16 cellular contexts compared by ENCODE assay signal in genomic region chr6:112640895-112641294, GRCh38.
DNase-seq lines count a peak whose midpoint lies in the region; ATAC-seq and TF ChIP-seq lines count a peak whose summit lies in the region.
"Had no signal": no experiment of that assay in that cellular context is flagged by ENCODE, and none has a peak within 500 bp of the region (broad histone marks: within the 10 kb centered on the region; RNA-seq: fewer than 3 reads in every experiment).

No MANE protein-coding gene starts in this region.

- no peak overlapping the region for H3K4me3 ChIP-seq in HCT116 (replicated peaks in 1 of 2; ENCODE audit: low read depth in 1 of 2, low read length in 2 of 2)
- peak overlapping the region; percentile 6 to 27; a peak in 2 of 4 replicates for H3K4me3 ChIP-seq in SK-N-SH (ENCODE audit: low read depth in 2 of 2, low read length in 1 of 2)
- H3K4me3 ChIP-seq: skin epidermis, testis had no signal

- H3K4me1 ChIP-seq in HCT116 (ENCODE audit: control insufficient read depth in 1 of 2, insufficient read depth in 2 of 2, low read length in 2 of 2) (no peaks in the 10 kb centered on the region), SK-N-SH (ENCODE audit: control insufficient read depth in 1 of 2, insufficient read depth in 2 of 2, low read depth in 1 of 2, low read length in 1 of 2) (peaks cover 0 to 3% of the 10 kb centered on the region in 2 experiments; a peak in 3 of 4 replicates), foreskin keratinocyte (no peaks in the 10 kb centered on the region)
- H3K4me1 ChIP-seq: testis had no signal

- POLR2A ChIA-PET in HCT116 (lab: Charles Lee) (no interaction called here), SK-N-SH (lab: Yijun Ruan, JAX) (no interaction called here)

- RAD21 ChIA-PET in HCT116 (lab: Charles Lee; ENCODE audit: low non-redundant PET in 1 of 2, low total read pairs in 2 of 2, uncharacterized antibody in 2 of 2, unreplicated experiment in 2 of 2), result no interaction called here

- TF ChIP-seq RAD21 in HCT116 (IDR thresholded peaks at IDR 0.05; ENCODE audit: low read depth) (no peak), SK-N-SH (IDR thresholded peaks at IDR 0.05; ENCODE audit: low read length) (peak; percentile 27; the same call in 1 of the 2 replicates)

- H3K9me2 ChIP-seq in HCT116 (ENCODE audit: insufficient read depth) (no peaks in the 10 kb centered on the region), SK-N-SH (no peaks in the 10 kb centered on the region)

- H4K20me1 ChIP-seq in HCT116 (ENCODE audit: insufficient read depth) (no peaks in the 10 kb centered on the region), SK-N-SH (ENCODE audit: insufficient read depth) (no peaks in the 10 kb centered on the region)

- TF ChIP-seq EP300 in SK-N-SH (IDR thresholded peaks at IDR 0.05; ENCODE audit: borderline replicate concordance in 1 of 2, low read depth in 1 of 2, low read length in 1 of 2), result peak; percentile 53 to 56; a peak in 2 of 4 replicates

- no TSS peak for BruUV-seq in HCT116 (replicated peaks; lab: Mats Ljungman, UMichigan)

- H3K4me2 ChIP-seq in HCT116 (ENCODE audit: low read length) (no peak overlapping the region), SK-N-SH (peak overlapping the region; percentile 58)

- TF ChIP-seq POLR2A in HCT116 (IDR thresholded peaks at IDR 0.05; ENCODE audit: borderline replicate concordance, extremely low read depth, insufficient read depth, insufficient read length), result no peak

- H3K36me3 ChIP-seq in HCT116 (ENCODE audit: control insufficient read depth in 1 of 2, insufficient read depth in 2 of 2, low read length in 2 of 2) (no peaks in the 10 kb centered on the region), SK-N-SH (replicated peaks in 1 of 2; ENCODE audit: control insufficient read depth in 1 of 2, insufficient read depth in 2 of 2, low read length in 1 of 2) (no peaks in the 10 kb centered on the region)

- no peaks in the 10 kb centered on the region for H3K9me3 ChIP-seq in HCT116 (ENCODE audit: control insufficient read depth in 1 of 2, insufficient read depth in 1 of 2, low read depth in 1 of 2, low read length in 2 of 2)
- no peaks in the 10 kb centered on the region for H3K9me3 ChIP-seq in SK-N-SH
- H3K9me3 ChIP-seq: testis had no signal

- intact Hi-C loops in HCT116 (cut with micrococcal nuclease), result no loop called here

- H3K79me2 ChIP-seq in HCT116 (ENCODE audit: insufficient read depth, low read length) (no peaks in the 10 kb centered on the region), SK-N-SH (ENCODE audit: insufficient read depth) (no peaks in the 10 kb centered on the region)

- peak overlapping the region; percentile 70 for H2AFZ ChIP-seq in HCT116 (ENCODE audit: low read depth, low read length, poor library complexity, severe bottlenecking)
- peak overlapping the region; percentile 40; the same call in 1 of the 2 replicates for H2AFZ ChIP-seq in SK-N-SH (ENCODE audit: low read depth)

- CTCF ChIA-PET in HCT116 (lab: Charles Lee) (no interaction called here), SK-N-SH (lab: Yijun Ruan, JAX) (no interaction called here)

- TF ChIP-seq CTCF in HCT116 (IDR thresholded peaks at IDR 0.05 in 2 of 3, conservative IDR thresholded peaks at IDR 0.05 in 1 of 3; ENCODE audit: borderline replicate concordance in 1 of 3, insufficient read depth in 1 of 3, low read depth in 2 of 3, low read length in 2 of 3) (no peak), SK-N-SH (IDR thresholded peaks at IDR 0.05) (no peak), foreskin keratinocyte (conservative IDR thresholded peaks at IDR 0.05) (no peak)

- DNase-seq in HCT116 (ENCODE audit: low read depth, low spot score), result no peak
- DNase-seq in SK-N-SH, result peak; percentile 36
- peak in 1 of 2 donors; percentile 52 for DNase-seq in foreskin keratinocyte
- DNase-seq in Kasumi-1 (lab: John Stamatoyannopoulos, UW), result no peak
- no peak for DNase-seq in caudate nucleus (lab: John Stamatoyannopoulos, UW)
- DNase-seq: activated CD8-positive, alpha-beta T cell treated with anti-CD3 and anti-CD28 coated beads for 36 hours; activated effector memory CD4-positive, alpha-beta T cell treated with Interleukin-2 at 50 U/mL for 16 hours; Calu3; erythroblast; natural killer cell; NCI-H1048; NCI-H345; testis had no signal

- WGBS in SK-N-SH (ENCODE audit: low lambda C conversion rate), result 17% methylated on average over 2 of the region's 2 CpGs

- H3K27ac ChIP-seq in HCT116 (ENCODE audit: low read depth, low read length) (no peak overlapping the region), SK-N-SH (ENCODE audit: low read depth in 2 of 2, low read length in 1 of 2) (peak overlapping the region; percentile 67 to 76), foreskin keratinocyte (no peak overlapping the region), caudate nucleus (ENCODE audit: low read depth, low read length) (no peak overlapping the region)
- H3K27ac ChIP-seq: skin epidermis, testis had no signal

- H3K9ac ChIP-seq in HCT116 (ENCODE audit: low read length), result no peak overlapping the region
- peak overlapping the region; percentile 30; the same call in 1 of the 2 replicates for H3K9ac ChIP-seq in SK-N-SH

- peaks cover 19% of the 10 kb centered on the region for H3F3A ChIP-seq in SK-N-SH (replicated peaks; ENCODE audit: insufficient read depth)

- no peaks in the 10 kb centered on the region for H3K27me3 ChIP-seq in HCT116 (ENCODE audit: insufficient read depth, low read length)
- H3K27me3 ChIP-seq in SK-N-SH (ENCODE audit: insufficient read depth), result no peaks in the 10 kb centered on the region
- H3K27me3 ChIP-seq in foreskin keratinocyte, result peaks cover 3% of the 10 kb centered on the region
- H3K27me3 ChIP-seq: testis had no signal

- ATAC-seq in HCT116 (no peak), foreskin keratinocyte (peak; percentile 62), HG02973 (IDR thresholded peaks at IDR 0.05; ENCODE audit: unreplicated experiment) (no peak), GM18870 (IDR thresholded peaks at IDR 0.05; ENCODE audit: unreplicated experiment) (no peak)
- ATAC-seq: activated CD8-positive, alpha-beta T cell treated with anti-CD3 and anti-CD28 coated beads for 36 hours; natural killer cell had no signal

TF ChIP-seq in HCT116, 20 proteins besides CTCF, POLR2A, EP300 and RAD21 (continues in another document):
- TF ChIP-seq SRF (IDR thresholded peaks at IDR 0.05; ENCODE audit: low read depth) (no peak), SP1 (IDR thresholded peaks at IDR 0.05; ENCODE audit: low read depth) (no peak), ZBTB33 (IDR thresholded peaks at IDR 0.05; ENCODE audit: extremely low read depth, insufficient replicate concordance, low read length) (no peak), MAX (IDR thresholded peaks at IDR 0.05) (no peak), ATF3 (IDR thresholded peaks at IDR 0.05) (no peak), ZFX (IDR thresholded peaks at IDR 0.05) (no peak), EZH2phosphoT487 (IDR thresholded peaks at IDR 0.05; ENCODE audit: borderline replicate concordance) (no peak)

TF ChIP-seq in SK-N-SH, 30 proteins besides CTCF, POLR2A, EP300 and RAD21 (continues in another document):
- TF ChIP-seq FOXJ3 (CRISPR knock-in tag; IDR thresholded peaks at IDR 0.05) (no peak), NFIC (IDR thresholded peaks at IDR 0.05; ENCODE audit: borderline replicate concordance) (peak; percentile 37; the same call in 1 of the 2 replicates), POLR2AphosphoS5 (IDR thresholded peaks at IDR 0.05; ENCODE audit: low read depth, low read length) (no peak; the same call in 1 of the 2 replicates), USF2 (IDR thresholded peaks at IDR 0.05; ENCODE audit: borderline replicate concordance, low read depth, low read length) (no peak), MAX (IDR thresholded peaks at IDR 0.05; ENCODE audit: low read depth) (no peak), PBX3 (IDR thresholded peaks at IDR 0.05) (peak; percentile 87), FOSL2 (IDR thresholded peaks at IDR 0.05; ENCODE audit: borderline replicate concordance, low read depth) (peak; percentile 68), TCF12 (IDR thresholded peaks at IDR 0.05) (peak; percentile 77), GATA2 (CRISPR knock-in tag; IDR thresholded peaks at IDR 0.05) (peak; percentile 89), GABPA (IDR thresholded peaks at IDR 0.05; ENCODE audit: low read depth) (no peak), RCOR1 (IDR thresholded peaks at IDR 0.05; ENCODE audit: low read length) (peak; percentile 46; the same call in 1 of the 2 replicates), ELF1 (IDR thresholded peaks at IDR 0.05) (no peak), TEAD4 (IDR thresholded peaks at IDR 0.05; ENCODE audit: borderline replicate concordance, insufficient read depth) (peak; percentile 63; the same call in 1 of the 2 replicates), MEF2A (IDR thresholded peaks at IDR 0.05; ENCODE audit: borderline replicate concordance, low read depth) (no peak), YY1 (IDR thresholded peaks at IDR 0.05; ENCODE audit: low read depth) (peak; percentile 64; the same call in 1 of the 2 replicates), TAF1 (IDR thresholded peaks at IDR 0.05; ENCODE audit: borderline replicate concordance, low read depth, low read length) (no peak), JUND (IDR thresholded peaks at IDR 0.05) (peak; percentile 67), MXI1 (IDR thresholded peaks at IDR 0.05; ENCODE audit: low read depth, low read length) (no peak), CHD2 (IDR thresholded peaks at IDR 0.05; ENCODE audit: low read length, partially characterized antibody) (no peak), RXRA (IDR thresholded peaks at IDR 0.05; ENCODE audit: borderline replicate concordance, low read depth) (peak; percentile 25; the same call in 1 of the 2 replicates)

Comparison
In these comparisons a context has a peak if more than half of its experiments do, and no peak if none do; other contexts are left out.
1. H3K27ac ChIP-seq: peak in SK-N-SH (2 of 2); none in HCT116 (single experiment), foreskin keratinocyte (single experiment) and caudate nucleus (single experiment).
2. H3K4me3 ChIP-seq: peak in SK-N-SH (2 of 2); none in HCT116 (0 of 2).
3. Of the 11 proteins assayed by ChIP-seq in both SK-N-SH and HCT116: peak only in SK-N-SH: JUND, RAD21, YY1 and ZBTB33; only in HCT116: none; in both: none; in neither: 7.